In the genomic region with DNA sequence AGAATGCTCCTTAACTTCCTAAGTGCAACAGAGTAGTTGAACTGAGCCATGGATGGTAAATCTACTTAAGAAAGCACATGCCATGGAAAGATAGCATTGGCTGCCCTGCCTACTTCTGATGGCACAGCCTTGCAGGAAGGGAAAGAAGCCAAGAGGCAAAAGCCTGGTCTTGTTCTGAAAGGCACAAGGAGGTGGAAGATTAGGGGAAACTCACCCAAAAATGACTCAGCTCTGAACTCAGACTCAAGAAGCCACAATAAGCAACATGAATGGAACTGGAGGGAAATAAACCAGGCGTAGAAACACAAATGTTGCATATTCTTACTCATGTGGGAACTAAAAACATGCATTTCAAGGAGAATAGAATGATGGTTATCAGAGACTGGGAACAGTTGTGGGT, we compare ENCODE assay signal across 12 cellular contexts. TPM values are rescaled to one million over a fixed set of nuclear protein-coding genes. Genes with fewer than 3 reads are reported as not detected.
DNase-seq lines count a peak whose midpoint lies in the region; ATAC-seq and TF ChIP-seq lines count a peak whose summit lies in the region.
"Had no signal": no experiment of that assay in that cellular context is flagged by ENCODE, and none has a peak within 500 bp of the region (broad histone marks: within the 10 kb centered on the region; RNA-seq: fewer than 3 reads in every experiment).

No MANE protein-coding gene starts in this region.

- peaks cover 21% of the 10 kb centered on the region for H3K9me3 ChIP-seq in OCI-LY7 (ENCODE audit: low read length)

- peaks cover 44% of the 10 kb centered on the region for H3K4me1 ChIP-seq in OCI-LY7 (ENCODE audit: insufficient read depth, low read length, poor library complexity, severe bottlenecking)

- peaks cover 75% of the 10 kb centered on the region for H3K36me3 ChIP-seq in OCI-LY7 (ENCODE audit: insufficient read depth, low read length)

- H3K9me2 ChIP-seq in OCI-LY7 (ENCODE audit: insufficient read depth, low read length): no peaks in the 10 kb centered on the region

- H2AFZ ChIP-seq in OCI-LY7 (ENCODE audit: low read length): no peak overlapping the region

- no peak overlapping the region for H3K4me3 ChIP-seq in OCI-LY7 (ENCODE audit: low read depth, low read length, poor library complexity, severe bottlenecking)

- intact Hi-C loops in OCI-LY7 (cut with micrococcal nuclease; ENCODE audit: unreplicated experiment): no loop called here

- no peaks in the 10 kb centered on the region for H4K20me1 ChIP-seq in OCI-LY7 (ENCODE audit: insufficient read depth, low read length)

- TF ChIP-seq CTCF in OCI-LY7 (conservative IDR thresholded peaks at IDR 0.05; ENCODE audit: low read length): no peak

- H3K4me2 ChIP-seq in OCI-LY7 (ENCODE audit: low read length): no peak overlapping the region

- BruUV-seq in OCI-LY7 (replicated peaks; lab: Mats Ljungman, UMichigan): no TSS peak

- DNase-seq in erythroblast (lab: John Stamatoyannopoulos, UW) (peak; percentile 86 to 93), OCI-LY7 (ENCODE audit: low spot score) (no peak), NCI-H2227 (lab: John Stamatoyannopoulos, UW; ENCODE audit: unreplicated experiment) (no peak), hippocampal formation (lab: John Stamatoyannopoulos, UW) (no peak), NCI-H446 (lab: John Stamatoyannopoulos, UW) (no peak)
- DNase-seq: naive thymus-derived CD4-positive, alpha-beta T cell had no signal

- CTCF ChIA-PET in OCI-LY7 (lab: Charles Lee; ENCODE audit: unreplicated experiment): no interaction called here

- POLR2A ChIA-PET in OCI-LY7 (lab: Charles Lee): interaction anchor here (0.6 to 0.9 kb wide), 2 partner anchors 19 to 284 kb away, joined by 3 read pairs; no protein-coding TSS in a partner anchor

- peaks cover 43% of the 10 kb centered on the region for H3K79me2 ChIP-seq in OCI-LY7 (ENCODE audit: insufficient read depth, low read depth, low read length)

- ATAC-seq in GM18508 (IDR thresholded peaks at IDR 0.05; ENCODE audit: insufficient read depth, unreplicated experiment) (peak; percentile 45), GM21390 (IDR thresholded peaks at IDR 0.05; ENCODE audit: unreplicated experiment) (peak; percentile 60), HG03354 (IDR thresholded peaks at IDR 0.05; ENCODE audit: poor library complexity, severe bottlenecking, unreplicated experiment) (peak; percentile 56)
- ATAC-seq: naive thymus-derived CD4-positive, alpha-beta T cell had no signal

- no peak overlapping the region for H3K27ac ChIP-seq in OCI-LY7 (ENCODE audit: low read depth, low read length, poor library complexity, severe bottlenecking)

- TF ChIP-seq POLR2A in erythroblast (IDR thresholded peaks at IDR 0.05; ENCODE audit: low read length): no peak

RNA-seq across cellular contexts. Expression of a gene that starts 20.8 kb away (rescaled TPM):
- 146 and 164 TPM in 2 replicates for total RNA-seq in OCI-LY7 (2014; rRNA removed; shearing (Covaris generic))
- total RNA-seq in OCI-LY7 (2022): 139 and 169 TPM in 2 replicates
- total RNA-seq: glomerular endothelial cell, NCI-H460 had no signal

RNA-seq across cellular contexts. Expression of a gene that starts 37.8 kb away (rescaled TPM):
- 10.5 and 14.4 TPM in 2 replicates for total RNA-seq in OCI-LY7 (2014; rRNA removed; shearing (Covaris generic))
- 14.5 and 17.4 TPM in 2 replicates for total RNA-seq in OCI-LY7 (2022)
- total RNA-seq: astrocyte, glomerular endothelial cell, NCI-H460 had no signal

Comparison
In these comparisons a context has a peak if more than half of its experiments do, and no peak if none do; other contexts are left out.
1. DNase-seq: peak in erythroblast (2 of 2); none in OCI-LY7 (single experiment), NCI-H2227 (single experiment), hippocampal formation (0 of 2) and NCI-H446 (0 of 2).
2. Peak in every context shown above with its lines, with median percentiles within 50 percentile points of each other: ATAC-seq.